In the genomic region with DNA sequence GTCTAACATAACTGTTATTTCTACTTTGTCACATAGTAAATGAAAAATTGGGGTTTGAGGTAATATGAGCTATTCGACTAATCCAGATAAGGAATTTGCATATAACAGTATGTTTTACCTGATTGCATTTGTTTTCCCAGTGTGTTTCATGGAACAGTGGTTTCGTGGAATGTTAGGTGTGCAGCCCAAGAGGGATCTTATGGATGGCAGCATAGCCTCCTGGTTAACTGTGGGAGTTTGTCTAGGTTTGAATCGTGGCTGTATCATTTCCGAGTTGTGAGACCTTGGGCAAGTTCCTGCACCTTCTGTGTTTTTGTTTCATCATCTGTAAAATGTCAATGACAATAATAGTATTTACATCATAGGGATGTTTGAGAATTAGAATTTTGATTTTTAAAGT, we compare ENCODE assay signal across 1 cellular context.
A peak's percentile ranks its signal among the peaks of the same experiment; 100 is the strongest.
TF ChIP-seq lines count a peak whose summit lies in the region.

No MANE protein-coding gene starts in this region.

TF ChIP-seq in Ishikawa, 13 proteins besides CTCF, POLR2A, EP300 and RAD21 (continued from another document):
- TF ChIP-seq MAX (IDR thresholded peaks at IDR 0.05) (0 out of 2 replicates have a peak, but pooled peaks have one; percentile 28), NFIC (IDR thresholded peaks at IDR 0.05) (0 out of 2 replicates have a peak, but pooled peaks have one; percentile 33), TEAD4 (IDR thresholded peaks at IDR 0.05) (peak; percentile 93), ZBTB7A (IDR thresholded peaks at IDR 0.05; ENCODE audit: low read depth) (no peak), YY1 (IDR thresholded peaks at IDR 0.05; ENCODE audit: low read depth) (0 out of 2 replicates have a peak, but pooled peaks have one; percentile 35), CREB1 (IDR thresholded peaks at IDR 0.05; ENCODE audit: low read depth) (no peak), CEBPB (IDR thresholded peaks at IDR 0.05) (peak; percentile 31; the same call in 1 of the 2 replicates), TAF1 (IDR thresholded peaks at IDR 0.05; ENCODE audit: low read depth) (no peak), EGR1 (IDR thresholded peaks at IDR 0.05) (no peak), REST (IDR thresholded peaks at IDR 0.05; ENCODE audit: low read depth) (no peak)
